8 cellular contexts compared by ENCODE assay signal in genomic region chr10:50169540-50169939, GRCh38.
DNase-seq lines count a peak whose midpoint lies in the region; ATAC-seq and TF ChIP-seq lines count a peak whose summit lies in the region.
"Not testable (repeated sequence)": the region's sequence is repeated elsewhere in the genome, so short reads cannot be mapped to it uniquely, and the experiment has no call there.

No MANE protein-coding gene starts in this region.

- RAD21 ChIA-PET in HCT116 (lab: Charles Lee; ENCODE audit: low non-redundant PET in 1 of 2, low total read pairs in 2 of 2, uncharacterized antibody in 2 of 2, unreplicated experiment in 2 of 2) = not testable (repeated sequence)

- not testable (repeated sequence) for H3K79me2 ChIP-seq in HCT116 (ENCODE audit: insufficient read depth, low read length); PC-3 (ENCODE audit: low read length); osteoblast (ENCODE audit: insufficient read depth, low read length)

- H3K9me3 ChIP-seq in HCT116 (ENCODE audit: control insufficient read depth in 1 of 2, insufficient read depth in 1 of 2, low read depth in 1 of 2, low read length in 2 of 2); PC-3 (ENCODE audit: low read length); osteoblast (ENCODE audit: low read depth, low read length): not testable (repeated sequence)

- not testable (repeated sequence) for BruUV-seq in HCT116 (replicated peaks; lab: Mats Ljungman, UMichigan); PC-3 (replicated peaks; lab: Mats Ljungman, UMichigan)

- not testable (repeated sequence) for TF ChIP-seq POLR2A in HCT116 (IDR thresholded peaks at IDR 0.05; ENCODE audit: borderline replicate concordance, extremely low read depth, insufficient read depth, insufficient read length)

- not testable (repeated sequence) for H3K9me2 ChIP-seq in HCT116 (ENCODE audit: insufficient read depth); PC-3 (replicated peaks; ENCODE audit: low read length)

- not testable (repeated sequence) for H3K4me3 ChIP-seq in HCT116 (replicated peaks in 1 of 2; ENCODE audit: low read depth in 1 of 2, low read length in 2 of 2); PC-3 (ENCODE audit: low read length); epithelial cell of esophagus (ENCODE audit: low read length); foreskin fibroblast (ENCODE audit: low read depth in 1 of 2, low read length in 2 of 2); osteoblast (ENCODE audit: insufficient read depth, low read length)

- H2AFZ ChIP-seq in HCT116 (ENCODE audit: low read depth, low read length, poor library complexity, severe bottlenecking); PC-3 (ENCODE audit: low read length); osteoblast (ENCODE audit: low read length): not testable (repeated sequence)

- not testable (repeated sequence) for H3K36me3 ChIP-seq in HCT116 (ENCODE audit: control insufficient read depth in 1 of 2, insufficient read depth in 2 of 2, low read length in 2 of 2); PC-3 (ENCODE audit: low read depth, low read length); osteoblast (ENCODE audit: insufficient read depth, low read length)

- POLR2A ChIA-PET in HCT116 (lab: Charles Lee) = not testable (repeated sequence)
- POLR2A ChIA-PET in PC-3 (lab: Charles Lee; ENCODE audit: unreplicated experiment) = interaction anchor here (0.6 kb wide), 2 partner anchors 204 to 1069 kb away, joined by 3 to 5 read pairs; no protein-coding TSS in a partner anchor

- TF ChIP-seq RAD21 in HCT116 (IDR thresholded peaks at IDR 0.05; ENCODE audit: low read depth) = not testable (repeated sequence)

- not testable (repeated sequence) for TF ChIP-seq CTCF in HCT116 (IDR thresholded peaks at IDR 0.05 in 2 of 3, conservative IDR thresholded peaks at IDR 0.05 in 1 of 3; ENCODE audit: borderline replicate concordance in 1 of 3, insufficient read depth in 1 of 3, low read depth in 2 of 3, low read length in 2 of 3); PC-3 (conservative IDR thresholded peaks at IDR 0.05; ENCODE audit: low read depth, low read length); epithelial cell of esophagus (IDR thresholded peaks at IDR 0.05; ENCODE audit: insufficient read depth, low read depth, low read length, missing control alignments); foreskin fibroblast (IDR thresholded peaks at IDR 0.05; ENCODE audit: low read depth, low read length); osteoblast (IDR thresholded peaks at IDR 0.05; ENCODE audit: extremely low read depth, low read depth, low read length)

- H3K4me1 ChIP-seq in HCT116 (ENCODE audit: control insufficient read depth in 1 of 2, insufficient read depth in 2 of 2, low read length in 2 of 2); osteoblast (ENCODE audit: insufficient read depth, low read length): not testable (repeated sequence)
- H3K4me1 ChIP-seq in PC-3 (ENCODE audit: insufficient read depth, low read length) = peaks cover 17% of the 10 kb centered on the region

- in situ Hi-C loops in Caki2 (cut with HindIII; ENCODE audit: low pct_unique_long_range_greater_than_20kb, low sequenced_read_pairs) = not testable (repeated sequence)

- H3K4me2 ChIP-seq in HCT116 (ENCODE audit: low read length) (0 out of 2 replicates have a peak overlapping the region, but pooled peaks have one; percentile 5), PC-3 (ENCODE audit: low read length) (peak overlapping the region; percentile 17; the same call in 1 of the 2 replicates)
- H3K4me2 ChIP-seq in osteoblast (ENCODE audit: insufficient read depth, low read length) = not testable (repeated sequence)

- DNase-seq in A172 (ENCODE audit: low spot score) = peak; percentile 52
- DNase-seq in Caki2 (ENCODE audit: low read depth) = peak; percentile 13
- peak; percentile 3 for DNase-seq in HCT116 (ENCODE audit: low read depth, low spot score)
- DNase-seq in PC-3 = peak; percentile 97
- DNase-seq in astrocyte of the hippocampus (ENCODE audit: low read depth, low spot score) = peak; percentile 4
- peak; percentile 75 for DNase-seq in epithelial cell of esophagus (ENCODE audit: low read depth)
- DNase-seq in foreskin fibroblast = peak; percentile 74 to 84
- DNase-seq in osteoblast (ENCODE audit: insufficient read length, low spot score, missing footprints) = peak; percentile 74

- CTCF ChIA-PET in HCT116 (lab: Charles Lee); PC-3 (lab: Charles Lee): not testable (repeated sequence)

- not testable (repeated sequence) for H4K20me1 ChIP-seq in HCT116 (ENCODE audit: insufficient read depth); PC-3 (ENCODE audit: low read length); osteoblast (ENCODE audit: insufficient read depth, low read length)

- H3K9ac ChIP-seq in HCT116 (ENCODE audit: low read length); PC-3 (ENCODE audit: low read length): not testable (repeated sequence)

- H3K27me3 ChIP-seq in HCT116 (ENCODE audit: insufficient read depth, low read length); PC-3 (ENCODE audit: low read length); osteoblast (ENCODE audit: insufficient read depth, low read length): not testable (repeated sequence)

- ATAC-seq in HCT116 (peak; percentile 73), PC-3 (peak; percentile 95)

- not testable (repeated sequence) for H3K27ac ChIP-seq in HCT116 (ENCODE audit: low read depth, low read length); osteoblast (ENCODE audit: low read depth, low read length)
- H3K27ac ChIP-seq in PC-3 (ENCODE audit: low read length) = 0 out of 2 replicates have a peak overlapping the region, but pooled peaks have one; percentile 25

- H3F3A ChIP-seq in PC-3 (ENCODE audit: low read length, unreplicated experiment) = not testable (repeated sequence)

- intact Hi-C loops in HCT116 (cut with micrococcal nuclease) = not testable (repeated sequence)
- intact Hi-C loops in PC-3 (cut with micrococcal nuclease) = loop anchor here (5.0 kb wide), 1 partner anchor 53 kb away; no protein-coding TSS in a partner anchor

TF ChIP-seq in HCT116, 20 proteins besides CTCF, POLR2A, EP300 and RAD21:
- TF ChIP-seq FOSL1 (IDR thresholded peaks at IDR 0.05; ENCODE audit: low read depth) (peak; percentile 26; the same call in 1 of the 2 replicates), JUND (IDR thresholded peaks at IDR 0.05) (peak; percentile 18; the same call in 1 of the 2 replicates)

Comparison
In these comparisons a context has a peak if more than half of its experiments do, and no peak if none do; other contexts are left out.
1. DNase-seq: peak in every context shown above with its lines; median percentile 97 in PC-3; 79 in foreskin fibroblast; 75 in epithelial cell of esophagus; 74 in osteoblast; 52 in A172; 13 in Caki2; 4 in astrocyte of the hippocampus; 3 in HCT116.